8 cellular contexts compared by ENCODE assay signal in the genomic region with DNA sequence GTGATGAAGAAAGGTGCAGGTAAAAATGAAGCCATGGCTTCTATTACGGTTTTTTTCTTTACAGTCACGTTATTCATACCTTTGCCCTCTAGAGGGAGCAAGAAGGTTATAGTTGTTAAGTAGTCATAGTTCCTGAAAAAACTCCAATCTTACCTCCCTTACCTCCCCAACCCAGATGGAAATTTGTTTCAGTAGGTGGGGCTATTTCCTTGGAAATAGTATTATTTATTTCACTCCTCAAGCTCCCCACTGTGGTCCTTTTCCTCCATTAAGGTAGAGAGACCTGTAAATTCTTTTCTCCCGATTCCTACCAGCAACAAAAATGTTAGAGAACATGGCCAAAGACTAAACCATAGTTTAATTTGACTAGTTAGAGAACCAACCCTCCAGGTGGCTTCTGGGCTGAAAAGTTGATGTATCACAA. TPM values are rescaled to one million over a fixed set of nuclear protein-coding genes. Genes with fewer than 3 reads are reported as not detected.
DNase-seq lines count a peak whose midpoint lies in the region; ATAC-seq and TF ChIP-seq lines count a peak whose summit lies in the region.

No MANE protein-coding gene starts in this region.

- no peak overlapping the region for H3K4me3 Mint-ChIP-seq in glutamatergic neuron (ENCODE audit: unreplicated experiment)

- H3K9me3 Mint-ChIP-seq in glutamatergic neuron (ENCODE audit: unreplicated experiment): peaks cover 2% of the 10 kb centered on the region

- TF ChIP-seq CTCF in AG09319 (IDR thresholded peaks at IDR 0.05; ENCODE audit: low read depth, low read length) (peak; percentile 66), VCaP (conservative IDR thresholded peaks at IDR 0.05) (peak; percentile 87), glutamatergic neuron (IDR thresholded peaks at IDR 0.05; ENCODE audit: partially characterized antibody, unreplicated experiment) (peak; percentile 87)

- no peak overlapping the region for H3K27ac ChIP-seq in VCaP

- no peak overlapping the region for H3K27ac Mint-ChIP-seq in glutamatergic neuron (ENCODE audit: unreplicated experiment)

- peaks cover 10% of the 10 kb centered on the region for H3K4me1 Mint-ChIP-seq in glutamatergic neuron (ENCODE audit: low read depth, unreplicated experiment)

- DNase-seq in AG09319 (ENCODE audit: extremely low read depth, low read depth) (peak; percentile 85), NCI-H2107 (lab: John Stamatoyannopoulos, UW) (peak; percentile 65), glutamatergic neuron (no peak), pulmonary artery endothelial cell (ENCODE audit: low read depth, low spot score) (peak; percentile 74)

- H3K36me3 Mint-ChIP-seq in glutamatergic neuron (ENCODE audit: unreplicated experiment): no peaks in the 10 kb centered on the region

- no peaks in the 10 kb centered on the region for H3K27me3 Mint-ChIP-seq in glutamatergic neuron (ENCODE audit: unreplicated experiment)

- ATAC-seq in GM21619 (IDR thresholded peaks at IDR 0.05; ENCODE audit: unreplicated experiment) (peak; percentile 47), GM21381 (IDR thresholded peaks at IDR 0.05; ENCODE audit: unreplicated experiment) (no peak), GM18873 (IDR thresholded peaks at IDR 0.05; ENCODE audit: low FRiP score, unreplicated experiment) (no peak)

RNA-seq across cellular contexts. Expression of gene TMX1, which starts 43.4 kb away (rescaled TPM):
- total RNA-seq in glutamatergic neuron (ENCODE audit: unreplicated experiment) (39.1 TPM), pulmonary artery endothelial cell (49.2 and 84.4 TPM in 2 replicates)
